22 cellular contexts compared by ENCODE assay signal in genomic region chr17:21357696-21358095, GRCh38. TPM values are rescaled to one million over a fixed set of nuclear protein-coding genes. Genes with fewer than 3 reads are reported as not detected.
A peak's percentile ranks its signal among the peaks of the same experiment; 100 is the strongest.
DNase-seq lines count a peak whose midpoint lies in the region; ATAC-seq, FAIRE-seq and TF ChIP-seq lines count a peak whose summit lies in the region.
"Had no signal": no experiment of that assay in that cellular context is flagged by ENCODE, and none has a peak within 500 bp of the region (broad histone marks: within the 10 kb centered on the region; RNA-seq: fewer than 3 reads in every experiment).

No MANE protein-coding gene starts in this region.

- H3K36me3 ChIP-seq in cardiac muscle cell (no peaks in the 10 kb centered on the region), RWPE2 (ENCODE audit: low read depth) (no peaks in the 10 kb centered on the region), uterus (no peaks in the 10 kb centered on the region), small intestine (ENCODE audit: control insufficient read depth in 2 of 2, insufficient read depth in 2 of 2, low read length in 2 of 2) (no peaks in the 10 kb centered on the region)

- TF ChIP-seq POLR2A in uterus (IDR thresholded peaks at IDR 0.05), result no peak

- intact Hi-C loops in cardiac septum (cut with DNase I), result no loop called here
- intact Hi-C loops in right cardiac atrium (cut with DNase I), result no loop called here
- intact Hi-C loops in uterus (cut with DNase I; ENCODE audit: low total_unique reads), result no loop called here

- H3K4me3 ChIP-seq in cardiac muscle cell (no peak overlapping the region), RWPE2 (ENCODE audit: severe bottlenecking) (no peak overlapping the region), right cardiac atrium (ENCODE audit: low read length) (no peak overlapping the region), uterus (no peak overlapping the region), small intestine (ENCODE audit: low read depth in 1 of 2, low read length in 2 of 2) (no peak overlapping the region)

- H3K9me3 ChIP-seq in cardiac muscle cell (ENCODE audit: low read depth) (no peaks in the 10 kb centered on the region), RWPE2 (ENCODE audit: severe bottlenecking) (no peaks in the 10 kb centered on the region), right cardiac atrium (ENCODE audit: control insufficient read depth, low read length) (no peaks in the 10 kb centered on the region), uterus (no peaks in the 10 kb centered on the region), small intestine (ENCODE audit: control insufficient read depth, low read depth) (no peaks in the 10 kb centered on the region)
- H3K9me3 ChIP-seq: SK-N-SH had no signal

- WGBS in right cardiac atrium, result 67% methylated on average over 5 of the region's 5 CpGs
- 73 to 79% (median 79%) methylated on average over 4 to 5 of the region's 5 CpGs for WGBS in small intestine, 3 donors

- no peak for FAIRE-seq in small intestine (lab: Jason Lieb, UNC)
- FAIRE-seq: A204.1 had no signal

- no peaks in the 10 kb centered on the region for H3K27me3 ChIP-seq in cardiac muscle cell
- H3K27me3 ChIP-seq in RWPE2 (ENCODE audit: insufficient read depth, poor library complexity, severe bottlenecking), result no peaks in the 10 kb centered on the region
- H3K27me3 ChIP-seq in right cardiac atrium (ENCODE audit: control insufficient read depth, insufficient read depth), result no peaks in the 10 kb centered on the region
- H3K27me3 ChIP-seq in uterus, result no peaks in the 10 kb centered on the region
- no peaks in the 10 kb centered on the region for H3K27me3 ChIP-seq in small intestine (ENCODE audit: control insufficient read depth in 2 of 2, insufficient read depth in 2 of 2, low read length in 2 of 2)

- DNase-seq in cardiac muscle cell (ENCODE audit: low read depth in 1 of 2, low spot score in 1 of 2) (no peak), cardiac septum (ENCODE audit: low spot score) (no peak), RWPE2 (ENCODE audit: low spot score) (peak; percentile 45), right cardiac atrium (peak in 2 of 3 donors; percentile 12 to 32), uterus (no peak), cerebellum (ENCODE audit: low spot score) (no peak), small intestine (no peak)
- DNase-seq: EL, H7, KBM-7, MM.1S, NCI-H1048, NCI-H1436 treated with DMSO at 0.1 percent for 48 hours, NCI-H1930, NCI-H226, NCI-H510A treated with DMSO at 0.1 percent for 48 hours, NCI-H82, SHP77 treated with DMSO at 0.1 percent for 48 hours, SK-N-SH had no signal

- H3K4me1 ChIP-seq in cardiac muscle cell (ENCODE audit: low read depth), result peaks cover 54% of the 10 kb centered on the region
- H3K4me1 ChIP-seq in RWPE2 (ENCODE audit: insufficient read depth, poor library complexity, severe bottlenecking), result no peaks in the 10 kb centered on the region
- peaks cover 14% of the 10 kb centered on the region for H3K4me1 ChIP-seq in right cardiac atrium (ENCODE audit: control insufficient read depth, insufficient read depth, low read length)
- no peaks in the 10 kb centered on the region for H3K4me1 ChIP-seq in uterus
- H3K4me1 ChIP-seq in small intestine (ENCODE audit: control insufficient read depth in 2 of 2, insufficient read depth in 1 of 2, low read depth in 1 of 2, low read length in 1 of 2), result no peaks in the 10 kb centered on the region

- no peak for ATAC-seq in RWPE2 (ENCODE audit: low read depth)
- ATAC-seq in right cardiac atrium, result no peak

- no peak for TF ChIP-seq CTCF in cardiac muscle cell (IDR thresholded peaks at IDR 0.05; ENCODE audit: low read depth, low read length)
- no peak for TF ChIP-seq CTCF in RWPE2 (IDR thresholded peaks at IDR 0.05; ENCODE audit: poor library complexity, severe bottlenecking)
- no peak for TF ChIP-seq CTCF in uterus (IDR thresholded peaks at IDR 0.05)

- H3K27ac ChIP-seq in cardiac muscle cell (peak overlapping the region; percentile 45), RWPE2 (ENCODE audit: poor library complexity, severe bottlenecking) (no peak overlapping the region), right cardiac atrium (ENCODE audit: low read length) (no peak overlapping the region), uterus (no peak overlapping the region), small intestine (ENCODE audit: low read depth in 1 of 2, low read length in 1 of 2) (no peak overlapping the region)
- H3K27ac ChIP-seq: HL-60 had no signal

RNA-seq across cellular contexts. Expression of gene KCNJ12, which starts 18.5 kb away (rescaled TPM):
- total RNA-seq in cardiac muscle cell, result 13.4 and 14.0 TPM in 2 replicates
- 5.9 and 11.6 TPM in 2 replicates for polyA plus RNA-seq in cardiac muscle cell
- 11.3 TPM for total RNA-seq in cardiac septum
- total RNA-seq in right cardiac atrium, result 10 to 100 TPM in 2 of 4 donors, 1 to 10 TPM in 2; 9.8 to 13.3 (median 10.8) TPM
- polyA plus RNA-seq in right cardiac atrium, result 9.9 TPM
- 10 to 100 TPM in 1 of 4 donors, 1 to 10 TPM in 2, under 1 TPM in 1; 0.51 to 11.8 (median 5.3) TPM for total RNA-seq in uterus
- total RNA-seq in cerebellum, result 2.8 TPM
- 1 to 10 TPM in 1 of 3 donors, not detected in 2; 2.0 TPM for polyA plus RNA-seq in small intestine
- total RNA-seq: HT-29 had no signal

Comparison
In these comparisons a context has a peak if more than half of its experiments do, and no peak if none do; other contexts are left out.
1. DNase-seq: peak in RWPE2 (single experiment) and right cardiac atrium (2 of 3); none in cardiac muscle cell (0 of 2), cardiac septum (single experiment), uterus (0 of 2), cerebellum (single experiment) and small intestine (single experiment).